ENCODE assay signal across 8 cellular contexts in the genomic region with DNA sequence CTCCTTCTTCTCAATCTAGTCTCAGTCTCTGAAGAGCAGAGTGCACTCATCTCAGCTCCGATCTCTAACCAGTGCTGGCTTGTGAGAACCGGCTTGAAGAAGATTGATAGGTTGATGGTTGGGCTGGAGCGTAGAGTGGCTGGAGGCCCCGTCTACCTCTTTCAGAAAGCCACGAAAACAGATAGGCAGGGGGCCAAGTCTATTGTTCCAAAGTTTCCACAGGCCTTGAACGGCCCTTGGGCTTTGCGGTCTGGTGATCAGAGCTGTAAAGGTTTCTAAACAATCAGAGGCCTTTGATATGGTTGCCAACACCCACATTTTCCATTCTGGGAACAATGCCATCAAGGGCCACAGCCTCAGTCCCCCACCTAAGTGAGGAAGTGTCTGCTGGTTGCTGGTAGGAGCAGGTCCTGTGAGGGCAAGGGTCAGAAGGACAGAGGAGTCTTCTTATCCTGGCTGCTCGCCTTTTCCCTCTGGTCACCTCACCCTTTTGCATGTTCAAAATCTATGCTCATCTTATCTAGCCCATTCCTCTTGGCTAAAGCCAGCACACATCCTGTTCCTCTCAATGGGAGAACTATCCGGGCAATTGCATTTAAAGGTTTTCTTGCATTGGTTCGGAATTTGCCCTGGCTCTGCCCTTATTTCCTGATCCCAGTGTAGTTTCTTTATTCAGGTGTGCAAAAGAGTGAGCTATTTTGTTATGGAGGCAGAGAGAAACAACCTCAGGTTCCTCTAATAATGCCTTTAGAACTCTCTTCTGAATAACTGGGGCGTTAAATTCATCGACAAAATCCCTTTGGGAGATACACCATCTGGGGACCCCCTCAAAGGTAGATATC.
DNase-seq lines count a peak whose midpoint lies in the region; ATAC-seq, FAIRE-seq and TF ChIP-seq lines count a peak whose summit lies in the region.

No MANE protein-coding gene starts in this region.

- H3K4ac ChIP-seq in mesendoderm (ENCODE audit: low read depth, low read length) = no peak overlapping the region

- no peaks in the 10 kb centered on the region for H3K4me1 ChIP-seq in mesendoderm (ENCODE audit: control insufficient read depth, low read depth, low read length)

- no peak overlapping the region for H2BK15ac ChIP-seq in mesendoderm (replicated peaks; ENCODE audit: low read depth)

- H3K18ac ChIP-seq in mesendoderm (ENCODE audit: low read length) = no peak overlapping the region

- H2BK120ac ChIP-seq in mesendoderm (ENCODE audit: low read depth, low read length) = no peak overlapping the region

- no peak overlapping the region for H2AK5ac ChIP-seq in mesendoderm (ENCODE audit: low read length)

- DNase-seq in COR-L47 (lab: John Stamatoyannopoulos, UW) = peak; percentile 24
- peak; percentile 63 for DNase-seq in UCSD-AML1 (lab: John Stamatoyannopoulos, UW; ENCODE audit: unreplicated experiment)
- DNase-seq in bronchial epithelial cell (ENCODE audit: low read depth) = peak; percentile 72
- peak; percentile 68 for DNase-seq in mesendoderm
- DNase-seq in stimulated activated CD8-positive, alpha-beta memory T cell treated with anti-CD3 and anti-CD28 coated beads, Interleukin-7, amount 100 ng/mL, for 48 hours (ENCODE audit: extremely low read depth in 1 of 2, low read depth in 1 of 2) = peak; percentile 57 to 87
- no peak for DNase-seq in Ammon's horn (ENCODE audit: low spot score)

- no peak for TF ChIP-seq CTCF in bronchial epithelial cell (IDR thresholded peaks at IDR 0.05; ENCODE audit: insufficient read depth, low read length, severe bottlenecking)

- H3K36me3 ChIP-seq in bronchial epithelial cell (ENCODE audit: control insufficient read depth, insufficient read depth, low read length) (no peaks in the 10 kb centered on the region), mesendoderm (ENCODE audit: control insufficient read depth, insufficient read depth, low read length) (no peaks in the 10 kb centered on the region)

- WGBS in mesendoderm (ENCODE audit: extremely low coverage, insufficient coverage, low lambda C conversion rate) = no CpG with 5 or more reads among the region's 12 CpGs

- H2BK5ac ChIP-seq in mesendoderm (ENCODE audit: low read length) = no peak overlapping the region

- TF ChIP-seq EP300 in Ishikawa (IDR thresholded peaks at IDR 0.05; ENCODE audit: borderline replicate concordance) = peak; percentile 98

- H3K4me3 ChIP-seq in bronchial epithelial cell (ENCODE audit: low read depth, low read length) (no peak overlapping the region), mesendoderm (ENCODE audit: low read length) (no peak overlapping the region)

- peak; percentile 5; the same call in 1 of the 2 replicates for TF ChIP-seq RAD21 in Ishikawa (IDR thresholded peaks at IDR 0.05; ENCODE audit: low read depth)

- no peaks in the 10 kb centered on the region for H3K79me2 ChIP-seq in mesendoderm (ENCODE audit: control insufficient read depth, insufficient read depth, low read length)

- H4K5ac ChIP-seq in mesendoderm (ENCODE audit: low read length) = no peak overlapping the region

- FAIRE-seq in bronchial epithelial cell (lab: Jason Lieb, UNC) = no peak

- no peak overlapping the region for H4K8ac ChIP-seq in mesendoderm (ENCODE audit: low read depth, low read length)

- H3K4me2 ChIP-seq in mesendoderm (ENCODE audit: low read length) = no peak overlapping the region

- peak; percentile 25 for ATAC-seq in GM21526 (IDR thresholded peaks at IDR 0.05; ENCODE audit: low FRiP score, unreplicated experiment)

- H3K79me1 ChIP-seq in mesendoderm (ENCODE audit: low read length) = no peaks in the 10 kb centered on the region

- no peak overlapping the region for H3K27ac ChIP-seq in mesendoderm (ENCODE audit: low read depth, low read length)

- H3K27me3 ChIP-seq in bronchial epithelial cell (ENCODE audit: control insufficient read depth, insufficient read depth, low read length) = no peaks in the 10 kb centered on the region
- no peaks in the 10 kb centered on the region for H3K27me3 ChIP-seq in mesendoderm (ENCODE audit: insufficient read depth, low read length, poor library complexity)

- H3K23ac ChIP-seq in mesendoderm (ENCODE audit: low read length) = no peak overlapping the region

- no peak overlapping the region for H3K56ac ChIP-seq in mesendoderm (ENCODE audit: low read length)

- H3K9ac ChIP-seq in mesendoderm (ENCODE audit: low read length) = no peak overlapping the region

TF ChIP-seq in Ishikawa, 13 proteins besides CTCF, POLR2A, EP300 and RAD21:
- TF ChIP-seq CREB1 (IDR thresholded peaks at IDR 0.05; ENCODE audit: low read depth) = no peak
- TF ChIP-seq ZBTB7A (IDR thresholded peaks at IDR 0.05; ENCODE audit: low read depth) = no peak; the same call in 1 of the 2 replicates
- TF ChIP-seq TEAD4 (IDR thresholded peaks at IDR 0.05) = peak; percentile 68
- TF ChIP-seq, protein P1, sequence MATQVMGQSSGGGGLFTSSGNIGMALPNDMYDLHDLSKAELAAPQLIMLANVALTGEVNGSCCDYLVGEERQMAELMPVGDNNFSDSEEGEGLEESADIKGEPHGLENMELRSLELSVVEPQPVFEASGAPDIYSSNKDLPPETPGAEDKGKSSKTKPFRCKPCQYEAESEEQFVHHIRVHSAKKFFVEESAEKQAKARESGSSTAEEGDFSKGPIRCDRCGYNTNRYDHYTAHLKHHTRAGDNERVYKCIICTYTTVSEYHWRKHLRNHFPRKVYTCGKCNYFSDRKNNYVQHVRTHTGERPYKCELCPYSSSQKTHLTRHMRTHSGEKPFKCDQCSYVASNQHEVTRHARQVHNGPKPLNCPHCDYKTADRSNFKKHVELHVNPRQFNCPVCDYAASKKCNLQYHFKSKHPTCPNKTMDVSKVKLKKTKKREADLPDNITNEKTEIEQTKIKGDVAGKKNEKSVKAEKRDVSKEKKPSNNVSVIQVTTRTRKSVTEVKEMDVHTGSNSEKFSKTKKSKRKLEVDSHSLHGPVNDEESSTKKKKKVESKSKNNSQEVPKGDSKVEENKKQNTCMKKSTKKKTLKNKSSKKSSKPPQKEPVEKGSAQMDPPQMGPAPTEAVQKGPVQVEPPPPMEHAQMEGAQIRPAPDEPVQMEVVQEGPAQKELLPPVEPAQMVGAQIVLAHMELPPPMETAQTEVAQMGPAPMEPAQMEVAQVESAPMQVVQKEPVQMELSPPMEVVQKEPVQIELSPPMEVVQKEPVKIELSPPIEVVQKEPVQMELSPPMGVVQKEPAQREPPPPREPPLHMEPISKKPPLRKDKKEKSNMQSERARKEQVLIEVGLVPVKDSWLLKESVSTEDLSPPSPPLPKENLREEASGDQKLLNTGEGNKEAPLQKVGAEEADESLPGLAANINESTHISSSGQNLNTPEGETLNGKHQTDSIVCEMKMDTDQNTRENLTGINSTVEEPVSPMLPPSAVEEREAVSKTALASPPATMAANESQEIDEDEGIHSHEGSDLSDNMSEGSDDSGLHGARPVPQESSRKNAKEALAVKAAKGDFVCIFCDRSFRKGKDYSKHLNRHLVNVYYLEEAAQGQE (IDR thresholded peaks at IDR 0.05; ENCODE audit: low read depth) = no peak
- peak; percentile 74 for TF ChIP-seq CEBPB (IDR thresholded peaks at IDR 0.05)
- no peak; the same call in 1 of the 2 replicates for TF ChIP-seq YY1 (IDR thresholded peaks at IDR 0.05; ENCODE audit: low read depth)
- TF ChIP-seq, protein P2, sequence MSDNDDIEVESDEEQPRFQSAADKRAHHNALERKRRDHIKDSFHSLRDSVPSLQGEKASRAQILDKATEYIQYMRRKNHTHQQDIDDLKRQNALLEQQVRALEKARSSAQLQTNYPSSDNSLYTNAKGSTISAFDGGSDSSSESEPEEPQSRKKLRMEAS (IDR thresholded peaks at IDR 0.05) = no peak
- TF ChIP-seq NFIC (IDR thresholded peaks at IDR 0.05) = peak; percentile 99
- TF ChIP-seq EGR1 (IDR thresholded peaks at IDR 0.05) = peak; percentile 31; the same call in 1 of the 2 replicates
- peak; percentile 93 for TF ChIP-seq FOXM1 (IDR thresholded peaks at IDR 0.05; ENCODE audit: borderline replicate concordance, low read depth)
- peak; percentile 95 for TF ChIP-seq TCF12 (IDR thresholded peaks at IDR 0.05; ENCODE audit: low read depth)
- no peak for TF ChIP-seq TAF1 (IDR thresholded peaks at IDR 0.05; ENCODE audit: low read depth)
- TF ChIP-seq, protein P3, sequence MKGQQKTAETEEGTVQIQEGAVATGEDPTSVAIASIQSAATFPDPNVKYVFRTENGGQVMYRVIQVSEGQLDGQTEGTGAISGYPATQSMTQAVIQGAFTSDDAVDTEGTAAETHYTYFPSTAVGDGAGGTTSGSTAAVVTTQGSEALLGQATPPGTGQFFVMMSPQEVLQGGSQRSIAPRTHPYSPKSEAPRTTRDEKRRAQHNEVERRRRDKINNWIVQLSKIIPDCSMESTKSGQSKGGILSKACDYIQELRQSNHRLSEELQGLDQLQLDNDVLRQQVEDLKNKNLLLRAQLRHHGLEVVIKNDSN (IDR thresholded peaks at IDR 0.05) = peak; percentile 4; the same call in 1 of the 2 replicates
